Comparison of ENCODE assay signal across 32 cellular contexts in the genomic region with DNA sequence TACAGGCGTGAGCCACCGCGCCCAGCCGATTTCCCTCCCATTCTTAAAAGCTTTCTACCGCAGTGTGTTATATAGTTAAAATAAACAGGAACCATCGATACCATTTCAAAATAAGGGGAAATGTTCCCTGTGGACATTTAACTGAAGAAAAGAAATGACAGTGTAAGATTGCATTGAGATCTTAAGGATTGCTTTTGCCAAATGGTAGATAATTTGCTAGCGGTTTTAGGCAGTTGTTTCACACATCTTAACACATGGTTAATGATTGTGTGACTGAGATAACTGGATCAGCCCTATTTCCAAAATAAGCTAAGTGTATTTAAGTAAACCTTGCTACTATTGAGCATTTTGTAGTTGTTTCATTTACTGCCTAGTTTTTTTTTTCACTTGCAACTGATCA. TPM values are rescaled to one million over a fixed set of nuclear protein-coding genes. Genes with fewer than 3 reads are reported as not detected.
DNase-seq lines count a peak whose midpoint lies in the region; ATAC-seq and TF ChIP-seq lines count a peak whose summit lies in the region.
"Had no signal": no experiment of that assay in that cellular context is flagged by ENCODE, and none has a peak within 500 bp of the region (broad histone marks: within the 10 kb centered on the region; RNA-seq: fewer than 3 reads in every experiment).

No MANE protein-coding gene starts in this region.

- no peak for TF ChIP-seq CTCF in neural progenitor cell (IDR thresholded peaks at IDR 0.05)

- DNase-seq in activated naive CD4-positive, alpha-beta T cell (lab: John Stamatoyannopoulos, UW), result no peak
- DNase-seq in activated naive CD8-positive, alpha-beta T cell treated with anti-CD3 and anti-CD28 coated beads, Interleukin-2, amount 10 ng/mL, durations not matched to agents 7 days and 5 days, result no peak
- no peak for DNase-seq in neural progenitor cell (ENCODE audit: low spot score)
- DNase-seq: activated CD4-positive, alpha-beta T cell treated with anti-CD3 and anti-CD28 coated beads, Interleukin-2, amount 50 U/mL, for 1 hour; activated CD8-positive, alpha-beta memory T cell treated with anti-CD3 and anti-CD28 coated beads, Interleukin-2, amount 50 U/mL, for 48 hours; activated gamma-delta T cell; Calu3; caudate nucleus; dermis blood vessel endothelial cell; KBM-7; left ventricle myocardium inferior; midbrain; MM.1S; NCI-H1436 treated with DMSO at 0.1 percent for 48 hours; NCI-H2107; ovary; PC-3; right lobe of liver; Right ventricle myocardium superior; stimulated activated CD4-positive, alpha-beta T cell treated with anti-CD3 and anti-CD28 coated beads, Interleukin-12 subunit alpha, Interleukin-12 subunit beta, amount 100 ng/mL, for 4 hours; stimulated activated CD4-positive, alpha-beta T cell treated with anti-CD3 and anti-CD28 coated beads, Interleukin-4, amount 100 ng/mL, for 24 hours; stimulated activated naive CD4-positive, alpha-beta T cell had no signal

- H3K4me2 ChIP-seq in neural progenitor cell, result no peak overlapping the region

- H3K9ac ChIP-seq in HUES64 (ENCODE audit: low read depth, low read length), result no peak overlapping the region
- peak overlapping the region; percentile 19 for H3K9ac ChIP-seq in neural progenitor cell

- 98% methylated on average over 6 of the region's 7 CpGs for WGBS in HUES64

- POLR2A ChIA-PET in activated naive CD8-positive, alpha-beta T cell treated with anti-CD3 and anti-CD28 coated beads, Interleukin-2, amount 10 ng/mL, durations not matched to agents 7 days and 5 days (lab: Charles Lee), result interaction anchor here (1.3 to 1.7 kb wide), 2 partner anchors 10 to 15 kb away, joined by 6 to 11 read pairs; partner anchors contain the start of gene STX16

- peaks cover 86% of the 10 kb centered on the region for H4K20me1 ChIP-seq in neural progenitor cell (ENCODE audit: low read depth)

- H3K27me3 ChIP-seq in HUES64 (ENCODE audit: insufficient read depth, low read length) (no peaks in the 10 kb centered on the region), neural progenitor cell (no peaks in the 10 kb centered on the region)
- H3K27me3 ChIP-seq: gastroesophageal sphincter, ovary, right lobe of liver, vagina had no signal

- H3K27ac Mint-ChIP-seq in activated naive CD4-positive, alpha-beta T cell treated with anti-CD3 and anti-CD28 coated beads, Interleukin-2, amount 50 U/mL, for 24 hours, result peak overlapping the region; percentile 68
- H3K27ac Mint-ChIP-seq in activated naive CD8-positive, alpha-beta T cell treated with anti-CD3 and anti-CD28 coated beads, Interleukin-2, amount 10 ng/mL, durations not matched to agents 7 days and 5 days, result peak overlapping the region; percentile 52
- no peak overlapping the region for H3K27ac Mint-ChIP-seq in neural progenitor cell
- no peak overlapping the region for H3K27ac Mint-ChIP-seq in stimulated activated memory B cell treated with anti-CD40 and anti-IgM and Interleukin-4, amounts not matched to agents 10 μg/mL and 1 μg/mL and 100 μg/mL, for 72 hours
- H3K27ac Mint-ChIP-seq: natural killer cell treated with Interleukin-12 subunit alpha and Interleukin-12 subunit beta and Interleukin-15 and Interleukin-18, amount 100 ng/mL, for 72 hours had no signal

- peaks cover 13% of the 10 kb centered on the region for H3K36me3 Mint-ChIP-seq in activated naive CD4-positive, alpha-beta T cell treated with anti-CD3 and anti-CD28 coated beads, Interleukin-2, amount 50 U/mL, for 24 hours
- peaks cover 47% of the 10 kb centered on the region for H3K36me3 Mint-ChIP-seq in activated naive CD8-positive, alpha-beta T cell treated with anti-CD3 and anti-CD28 coated beads, Interleukin-2, amount 10 ng/mL, durations not matched to agents 7 days and 5 days
- peaks cover 8% of the 10 kb centered on the region for H3K36me3 Mint-ChIP-seq in neural progenitor cell
- peaks cover 58% of the 10 kb centered on the region for H3K36me3 Mint-ChIP-seq in stimulated activated memory B cell treated with anti-CD40 and anti-IgM and Interleukin-4, amounts not matched to agents 10 μg/mL and 1 μg/mL and 100 μg/mL, for 72 hours

- ATAC-seq in activated naive CD8-positive, alpha-beta T cell treated with anti-CD3 and anti-CD28 coated beads, Interleukin-2, amount 10 ng/mL, durations not matched to agents 7 days and 5 days (ENCODE audit: low read depth), result no peak
- no peak for ATAC-seq in stimulated activated memory B cell treated with anti-CD40 and anti-IgM and Interleukin-4, amounts not matched to agents 10 μg/mL and 1 μg/mL and 100 μg/mL, for 72 hours
- ATAC-seq in GM18870 (IDR thresholded peaks at IDR 0.05; ENCODE audit: unreplicated experiment), result no peak
- ATAC-seq in GM19395 (IDR thresholded peaks at IDR 0.05; ENCODE audit: unreplicated experiment), result no peak
- ATAC-seq: gastroesophageal sphincter; GM12878; natural killer cell treated with Interleukin-12 subunit alpha and Interleukin-12 subunit beta and Interleukin-15 and Interleukin-18, amount 100 ng/mL, for 72 hours; PC-3; right lobe of liver had no signal

- H3K4me1 Mint-ChIP-seq in activated naive CD4-positive, alpha-beta T cell treated with anti-CD3 and anti-CD28 coated beads, Interleukin-2, amount 50 U/mL, for 24 hours, result peaks cover 55% of the 10 kb centered on the region
- peaks cover 42% of the 10 kb centered on the region for H3K4me1 Mint-ChIP-seq in activated naive CD8-positive, alpha-beta T cell treated with anti-CD3 and anti-CD28 coated beads, Interleukin-2, amount 10 ng/mL, durations not matched to agents 7 days and 5 days
- peaks cover 2% of the 10 kb centered on the region for H3K4me1 Mint-ChIP-seq in neural progenitor cell
- H3K4me1 Mint-ChIP-seq in stimulated activated memory B cell treated with anti-CD40 and anti-IgM and Interleukin-4, amounts not matched to agents 10 μg/mL and 1 μg/mL and 100 μg/mL, for 72 hours, result peaks cover 14% of the 10 kb centered on the region

- H3F3A ChIP-seq in neural progenitor cell (ENCODE audit: low read depth), result peaks cover 45% of the 10 kb centered on the region

- peaks cover 73% of the 10 kb centered on the region for H3K79me2 ChIP-seq in neural progenitor cell (ENCODE audit: low read depth)

- H3K9me3 ChIP-seq in HUES64 (ENCODE audit: insufficient read depth, low read depth, low read length) (no peaks in the 10 kb centered on the region), neural progenitor cell (ENCODE audit: low read depth) (no peaks in the 10 kb centered on the region)
- H3K9me3 ChIP-seq: gastroesophageal sphincter, left ventricle myocardium inferior, ovary, right lobe of liver, thoracic aorta, vagina had no signal

- peaks cover 62% of the 10 kb centered on the region for H3K4me1 ChIP-seq in HUES64 (ENCODE audit: insufficient read depth, low read length)
- H3K4me1 ChIP-seq in neural progenitor cell, result peaks cover 24% of the 10 kb centered on the region
- H3K4me1 ChIP-seq: right lobe of liver, vagina had no signal

- H3K36me3 ChIP-seq in HUES64 (ENCODE audit: insufficient read depth, low read length) (peaks cover 44% of the 10 kb centered on the region), neural progenitor cell (no peaks in the 10 kb centered on the region)
- H3K36me3 ChIP-seq: ovary had no signal

- H3K9me3 Mint-ChIP-seq in activated naive CD4-positive, alpha-beta T cell treated with anti-CD3 and anti-CD28 coated beads, Interleukin-2, amount 50 U/mL, for 24 hours, result no peaks in the 10 kb centered on the region
- no peaks in the 10 kb centered on the region for H3K9me3 Mint-ChIP-seq in activated naive CD8-positive, alpha-beta T cell treated with anti-CD3 and anti-CD28 coated beads, Interleukin-2, amount 10 ng/mL, durations not matched to agents 7 days and 5 days
- H3K9me3 Mint-ChIP-seq in neural progenitor cell, result no peaks in the 10 kb centered on the region
- H3K9me3 Mint-ChIP-seq in stimulated activated memory B cell treated with anti-CD40 and anti-IgM and Interleukin-4, amounts not matched to agents 10 μg/mL and 1 μg/mL and 100 μg/mL, for 72 hours, result no peaks in the 10 kb centered on the region
- H3K9me3 Mint-ChIP-seq: natural killer cell treated with Interleukin-12 subunit alpha and Interleukin-12 subunit beta and Interleukin-15 and Interleukin-18, amount 100 ng/mL, for 72 hours had no signal

- H3K4me3 ChIP-seq in HUES64 (ENCODE audit: low read length) (no peak overlapping the region), neural progenitor cell (no peak overlapping the region)
- H3K4me3 ChIP-seq: gastroesophageal sphincter, GM12878, left ventricle myocardium inferior, ovary, right lobe of liver, thoracic aorta, vagina had no signal

- no peak overlapping the region for H3K4me3 Mint-ChIP-seq in activated naive CD4-positive, alpha-beta T cell treated with anti-CD3 and anti-CD28 coated beads, Interleukin-2, amount 50 U/mL, for 24 hours
- no peak overlapping the region for H3K4me3 Mint-ChIP-seq in activated naive CD8-positive, alpha-beta T cell treated with anti-CD3 and anti-CD28 coated beads, Interleukin-2, amount 10 ng/mL, durations not matched to agents 7 days and 5 days
- H3K4me3 Mint-ChIP-seq in neural progenitor cell, result no peak overlapping the region
- H3K4me3 Mint-ChIP-seq in stimulated activated memory B cell treated with anti-CD40 and anti-IgM and Interleukin-4, amounts not matched to agents 10 μg/mL and 1 μg/mL and 100 μg/mL, for 72 hours, result no peak overlapping the region
- H3K4me3 Mint-ChIP-seq: natural killer cell treated with Interleukin-12 subunit alpha and Interleukin-12 subunit beta and Interleukin-15 and Interleukin-18, amount 100 ng/mL, for 72 hours had no signal

- no peak overlapping the region for H2AFZ ChIP-seq in neural progenitor cell (replicated peaks)

- H3K27me3 Mint-ChIP-seq in activated naive CD4-positive, alpha-beta T cell treated with anti-CD3 and anti-CD28 coated beads, Interleukin-2, amount 50 U/mL, for 24 hours, result no peaks in the 10 kb centered on the region
- no peaks in the 10 kb centered on the region for H3K27me3 Mint-ChIP-seq in activated naive CD8-positive, alpha-beta T cell treated with anti-CD3 and anti-CD28 coated beads, Interleukin-2, amount 10 ng/mL, durations not matched to agents 7 days and 5 days
- H3K27me3 Mint-ChIP-seq in neural progenitor cell (ENCODE audit: insufficient read depth, low read depth), result peaks cover under 1% of the 10 kb centered on the region
- H3K27me3 Mint-ChIP-seq in stimulated activated memory B cell treated with anti-CD40 and anti-IgM and Interleukin-4, amounts not matched to agents 10 μg/mL and 1 μg/mL and 100 μg/mL, for 72 hours, result no peaks in the 10 kb centered on the region
- H3K27me3 Mint-ChIP-seq: natural killer cell treated with Interleukin-12 subunit alpha and Interleukin-12 subunit beta and Interleukin-15 and Interleukin-18, amount 100 ng/mL, for 72 hours had no signal

- peak overlapping the region; percentile 82 for H3K27ac ChIP-seq in HUES64 (ENCODE audit: low read depth, low read length)
- peak overlapping the region; percentile 24 for H3K27ac ChIP-seq in neural progenitor cell
- H3K27ac ChIP-seq: gastroesophageal sphincter, left ventricle myocardium inferior, ovary, right lobe of liver, thoracic aorta, vagina had no signal

RNA-seq across cellular contexts. Expression of gene STX16, which starts 15.6 kb away (rescaled TPM):
- polyA plus RNA-seq in HUES64 (2013, experiment 1 of 2), result 29.9 TPM
- 40.6 TPM for polyA plus RNA-seq in HUES64 (2013, experiment 2 of 2)
- 100 to 1,000 TPM; 190 to 195 TPM for total RNA-seq in activated naive CD8-positive, alpha-beta T cell treated with anti-CD3 and anti-CD28 coated beads, Interleukin-2, amount 10 ng/mL, durations not matched to agents 7 days and 5 days
- 41.2 and 46.6 TPM in 2 replicates for total RNA-seq in neural progenitor cell (ENCODE audit: low replicate concordance)

RNA-seq across cellular contexts. Expression of gene NPEPL1, which starts 25.9 kb away (rescaled TPM):
- polyA plus RNA-seq in HUES64 (2013, experiment 1 of 2), result 16.4 TPM
- 17.1 TPM for polyA plus RNA-seq in HUES64 (2013, experiment 2 of 2)
- total RNA-seq in activated naive CD8-positive, alpha-beta T cell treated with anti-CD3 and anti-CD28 coated beads, Interleukin-2, amount 10 ng/mL, durations not matched to agents 7 days and 5 days, result 10 to 100 TPM; 37.8 to 41.3 TPM
- total RNA-seq in neural progenitor cell (ENCODE audit: low replicate concordance), result 10.9 and 29.4 TPM in 2 replicates

Comparison
In these comparisons a context has a peak if more than half of its experiments do, and no peak if none do; other contexts are left out.
1. H3K27ac Mint-ChIP-seq: peak in activated naive CD4-positive, alpha-beta T cell treated with anti-CD3 and anti-CD28 coated beads, Interleukin-2, amount 50 U/mL, for 24 hours (single experiment) and activated naive CD8-positive, alpha-beta T cell treated with anti-CD3 and anti-CD28 coated beads, Interleukin-2, amount 10 ng/mL, durations not matched to agents 7 days and 5 days (single experiment); none in neural progenitor cell (single experiment) and stimulated activated memory B cell treated with anti-CD40 and anti-IgM and Interleukin-4, amounts not matched to agents 10 μg/mL and 1 μg/mL and 100 μg/mL, for 72 hours (single experiment).